In the genomic region with DNA sequence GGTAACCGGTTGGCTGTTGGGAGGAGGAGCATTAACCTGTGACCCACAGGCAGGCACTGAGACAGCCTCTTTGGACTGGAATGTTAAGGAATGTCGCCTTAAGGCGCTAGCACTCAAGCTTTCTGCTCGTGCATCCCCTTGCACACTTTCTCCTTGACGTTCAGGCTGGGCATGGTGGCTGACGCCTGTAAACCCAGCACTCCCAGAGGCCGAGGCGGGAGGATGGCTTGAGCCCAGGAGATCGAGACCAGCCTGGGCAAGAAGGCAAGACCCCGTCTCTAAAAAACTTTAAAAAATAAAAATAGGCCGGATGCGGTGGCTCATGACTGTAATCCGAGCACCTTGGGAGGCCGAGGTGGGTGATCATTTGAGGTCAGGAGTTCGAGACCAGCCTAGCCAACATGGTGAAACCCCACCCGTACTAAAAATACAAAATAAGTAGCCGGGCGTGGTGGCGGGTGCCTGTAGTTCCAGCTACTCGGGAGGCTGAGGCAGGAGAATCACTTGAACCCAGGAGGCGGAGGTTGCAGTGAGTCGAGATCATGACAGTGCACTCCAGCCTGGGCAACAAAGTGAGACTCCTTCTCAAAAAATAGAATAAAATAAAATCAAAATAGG, we compare ENCODE assay signal across 12 cellular contexts. TPM values are rescaled to one million over a fixed set of nuclear protein-coding genes. Genes with fewer than 3 reads are reported as not detected.
DNase-seq lines count a peak whose midpoint lies in the region; ATAC-seq, FAIRE-seq and TF ChIP-seq lines count a peak whose summit lies in the region.
"Had no signal": no experiment of that assay in that cellular context is flagged by ENCODE, and none has a peak within 500 bp of the region (broad histone marks: within the 10 kb centered on the region; RNA-seq: fewer than 3 reads in every experiment).

No MANE protein-coding gene starts in this region.

- no peak overlapping the region for H2AFZ ChIP-seq in H1 (ENCODE audit: low read length)
- H2AFZ ChIP-seq in neural progenitor cell (replicated peaks), result no peak overlapping the region

- H3K4me2 ChIP-seq in BLaER1 treated with 17β-estradiol and CSF1 and Interleukin-3, amounts not matched to agents 10 nM and 100 nM, result peak overlapping the region; percentile 82 to 97 (median 95)
- H3K4me2 ChIP-seq in H1 (ENCODE audit: insufficient read depth in 1 of 2, low read depth in 2 of 2, low read length in 2 of 2), result peak overlapping the region; percentile 60 to 77
- H3K4me2 ChIP-seq in neural progenitor cell, result peak overlapping the region; percentile 77

- no peak for FAIRE-seq in H1 (lab: Jason Lieb, UNC)
- FAIRE-seq: pancreas had no signal

- no peaks in the 10 kb centered on the region for H3K9me3 Mint-ChIP-seq in neural progenitor cell
- no peaks in the 10 kb centered on the region for H3K9me3 Mint-ChIP-seq in activated naive CD8-positive, alpha-beta T cell treated with anti-CD3 and anti-CD28 coated beads for 36 hours

- no peak for TF ChIP-seq EP300 in H1 (IDR thresholded peaks at IDR 0.05; ENCODE audit: borderline replicate concordance in 1 of 2, low read depth in 2 of 2, low read length in 2 of 2)

- H3K27ac ChIP-seq in BLaER1 treated with 17β-estradiol and CSF1 and Interleukin-3, amounts not matched to agents 10 nM and 100 nM, result peak overlapping the region in 6 of 11 experiments; percentile 4 to 99 (median 96); a peak in 4 of 22 replicates
- H3K27ac ChIP-seq in H1 (ENCODE audit: low read depth, low read length), result peak overlapping the region; percentile 28; the same call in 1 of the 2 replicates
- peak overlapping the region; percentile 44 for H3K27ac ChIP-seq in neural progenitor cell

- no peak overlapping the region for H3K4me3 Mint-ChIP-seq in neural progenitor cell
- no peak overlapping the region for H3K4me3 Mint-ChIP-seq in activated naive CD8-positive, alpha-beta T cell treated with anti-CD3 and anti-CD28 coated beads for 36 hours

- peaks cover 68 to 91% (median 84%) of the 10 kb centered on the region in 11 experiments; a peak in 21 of 22 replicates for H4K20me1 ChIP-seq in BLaER1 treated with 17β-estradiol and CSF1 and Interleukin-3, amounts not matched to agents 10 nM and 100 nM
- H4K20me1 ChIP-seq in H1 (replicated peaks in 1 of 2; ENCODE audit: control insufficient read depth in 1 of 2, insufficient read depth in 2 of 2, low read length in 2 of 2) (peaks cover 29 to 35% of the 10 kb centered on the region in 2 experiments), neural progenitor cell (ENCODE audit: low read depth) (peaks cover 86% of the 10 kb centered on the region)

- H2BK20ac ChIP-seq in H1 (ENCODE audit: low read length), result no peak overlapping the region

- no peak for TF ChIP-seq RAD21 in H1 (IDR thresholded peaks at IDR 0.05 in 1 of 2, conservative IDR thresholded peaks at IDR 0.05 in 1 of 2; ENCODE audit: low read depth in 2 of 2, low read length in 2 of 2)

- no peak overlapping the region for H2BK15ac ChIP-seq in H1 (ENCODE audit: low read length)

- H4K5ac ChIP-seq in H1 (ENCODE audit: insufficient read length, low read depth, low read length), result no peak overlapping the region

- no peak for DNase-seq in LNCaP clone FGC (ENCODE audit: low read depth)
- no peak for DNase-seq in H1 (ENCODE audit: low read depth in 1 of 2, low spot score in 2 of 2)
- peak; percentile 75 for DNase-seq in neural progenitor cell (ENCODE audit: low spot score)
- DNase-seq in activated naive CD8-positive, alpha-beta T cell treated with anti-CD3 and anti-CD28 coated beads for 36 hours, result no peak
- DNase-seq in AG08395 (ENCODE audit: low spot score), result no peak
- no peak for DNase-seq in stimulated activated naive CD4-positive, alpha-beta T cell treated with Interleukin-2 at 50 U/mL for 16 hours (lab: John Stamatoyannopoulos, UW)
- no peak for DNase-seq in stimulated activated naive CD8-positive, alpha-beta T cell treated with anti-CD3 and anti-CD28 coated beads, Interleukin-15, Interleukin-2, amounts not matched to agents 100 U/mL and 50 U/mL, for 24 hours
- DNase-seq: activated CD4-positive, alpha-beta T cell treated with anti-CD3 and anti-CD28 coated beads, Interleukin-2, amount 50 U/mL, for 1 hour; anterior cingulate cortex; Kasumi-1 had no signal

- H3K4me3 ChIP-seq in BLaER1 treated with 17β-estradiol and CSF1 and Interleukin-3, amounts not matched to agents 10 nM and 100 nM, result peak overlapping the region; percentile 70 to 99 (median 91)
- H3K4me3 ChIP-seq in LNCaP clone FGC (ENCODE audit: low read depth, low read length) (peak overlapping the region; percentile 88), H1 (ENCODE audit: extremely low read depth in 1 of 4, insufficient read depth in 2 of 4, low read depth in 3 of 4, low read length in 4 of 4) (peak overlapping the region; percentile 1 to 96 (median 48); a peak in 5 of 8 replicates), neural progenitor cell (peak overlapping the region; percentile 81)

- H4K91ac ChIP-seq in H1 (replicated peaks; ENCODE audit: insufficient read length, low read length), result no peak overlapping the region

- H3K4me1 ChIP-seq in BLaER1 treated with 17β-estradiol and CSF1 and Interleukin-3, amounts not matched to agents 10 nM and 100 nM, result peaks cover 66 to 76% (median 71%) of the 10 kb centered on the region in 10 experiments
- H3K4me1 ChIP-seq in H1 (replicated peaks in 1 of 4; ENCODE audit: control insufficient read depth in 3 of 4, insufficient read depth in 4 of 4, low read length in 3 of 4) (peaks cover 3 to 28% (median 11%) of the 10 kb centered on the region in 4 experiments), neural progenitor cell (peaks cover 26% of the 10 kb centered on the region)

- no peak overlapping the region for H2BK120ac ChIP-seq in H1 (replicated peaks; ENCODE audit: low read depth, low read length)

- H2BK12ac ChIP-seq in H1 (ENCODE audit: low read depth, low read length), result no peak overlapping the region

- H3K56ac ChIP-seq in H1 (replicated peaks; ENCODE audit: insufficient read length, low read depth, low read length), result no peak overlapping the region

- ATAC-seq in stimulated activated naive CD8-positive, alpha-beta T cell treated with anti-CD3 and anti-CD28 coated beads, Interleukin-15, Interleukin-2, amounts not matched to agents 100 U/mL and 50 U/mL, for 24 hours, result no peak

- no peaks in the 10 kb centered on the region for H3K27me3 ChIP-seq in BLaER1 treated with 17β-estradiol and CSF1 and Interleukin-3, amounts not matched to agents 10 nM and 100 nM
- no peaks in the 10 kb centered on the region for H3K27me3 ChIP-seq in H1 (replicated peaks in 1 of 4; ENCODE audit: control insufficient read depth in 3 of 4, extremely low read depth in 1 of 4, insufficient read depth in 3 of 4, low read length in 3 of 4)
- no peaks in the 10 kb centered on the region for H3K27me3 ChIP-seq in neural progenitor cell
- H3K27me3 ChIP-seq: pancreas had no signal

- peaks cover 7% of the 10 kb centered on the region for H3K36me3 Mint-ChIP-seq in neural progenitor cell
- peaks cover 18% of the 10 kb centered on the region for H3K36me3 Mint-ChIP-seq in activated naive CD8-positive, alpha-beta T cell treated with anti-CD3 and anti-CD28 coated beads for 36 hours

- H3K79me2 ChIP-seq in H1 (ENCODE audit: control insufficient read depth in 1 of 2, insufficient read depth in 2 of 2, low read length in 2 of 2) (peaks cover 78 to 92% of the 10 kb centered on the region in 2 experiments), neural progenitor cell (ENCODE audit: low read depth) (peaks cover 96% of the 10 kb centered on the region)

- CTCF ChIA-PET in H1 (lab: Charles Lee; ENCODE audit: partially characterized antibody), result interaction anchor here (0.7 to 4.0 kb wide), 14 partner anchors 8 to 635 kb away, joined by 3 to 22 read pairs (median 4); partner anchors contain the start of gene DIDO1

- peak overlapping the region; percentile 93 to 99 (median 98); a peak in 21 of 22 replicates for H3K9ac ChIP-seq in BLaER1 treated with 17β-estradiol and CSF1 and Interleukin-3, amounts not matched to agents 10 nM and 100 nM
- H3K9ac ChIP-seq in H1 (replicated peaks in 1 of 4; ENCODE audit: extremely low read depth in 1 of 4, low read depth in 3 of 4, low read length in 3 of 4) (peak overlapping the region in 1 of 4 experiments; percentile 60; a peak in 2 of 7 replicates), neural progenitor cell (no peak overlapping the region)

- H3K23ac ChIP-seq in H1 (ENCODE audit: insufficient read length), result no peak overlapping the region

- POLR2A ChIA-PET in H1 (lab: Charles Lee; ENCODE audit: partially characterized antibody), result interaction anchor here (1.0 to 19.4 kb wide), 14 partner anchors 13 to 89 kb away, joined by 4 to 363 read pairs (median 8); partner anchors contain the start of genes DIDO1 and SLC17A9

- no peak for TF ChIP-seq POLR2A in H1 (IDR thresholded peaks at IDR 0.05; ENCODE audit: control extremely low read depth in 1 of 2, low read depth in 2 of 2, low read length in 2 of 2)

- peaks cover 5% of the 10 kb centered on the region for H3K27me3 Mint-ChIP-seq in neural progenitor cell (ENCODE audit: insufficient read depth, low read depth)
- H3K27me3 Mint-ChIP-seq in activated naive CD8-positive, alpha-beta T cell treated with anti-CD3 and anti-CD28 coated beads for 36 hours, result no peaks in the 10 kb centered on the region

- no peak overlapping the region for H3K18ac ChIP-seq in H1 (ENCODE audit: extremely low read depth, low read length)

- H3K14ac ChIP-seq in H1 (ENCODE audit: insufficient read length), result no peak overlapping the region

- no peak overlapping the region for H3K27ac Mint-ChIP-seq in neural progenitor cell
- H3K27ac Mint-ChIP-seq in activated naive CD8-positive, alpha-beta T cell treated with anti-CD3 and anti-CD28 coated beads for 36 hours, result no peak overlapping the region

- peaks cover 33 to 62% (median 52%) of the 10 kb centered on the region in 11 experiments for H3K36me3 ChIP-seq in BLaER1 treated with 17β-estradiol and CSF1 and Interleukin-3, amounts not matched to agents 10 nM and 100 nM
- H3K36me3 ChIP-seq in H1 (ENCODE audit: control insufficient read depth in 2 of 4, insufficient read depth in 4 of 4, low read length in 3 of 4) (peaks cover 0 to 25% (median 5%) of the 10 kb centered on the region in 4 experiments; a peak in 4 of 8 replicates), neural progenitor cell (no peaks in the 10 kb centered on the region)
- H3K36me3 ChIP-seq: pancreas had no signal

- no peak overlapping the region for H4K8ac ChIP-seq in H1 (ENCODE audit: extremely low read depth, insufficient read depth, low read length)

- H2BK5ac ChIP-seq in H1 (ENCODE audit: low read depth, low read length), result no peak overlapping the region; the same call in 1 of the 2 replicates

- peaks cover 19% of the 10 kb centered on the region for H3K4me1 Mint-ChIP-seq in neural progenitor cell
- H3K4me1 Mint-ChIP-seq in activated naive CD8-positive, alpha-beta T cell treated with anti-CD3 and anti-CD28 coated beads for 36 hours, result peaks cover 28% of the 10 kb centered on the region

- WGBS in H1 (ENCODE audit: extremely low coverage in 1 of 2, insufficient coverage in 1 of 2, insufficient read length in 1 of 2, insufficient replicate concordance in 2 of 2, low coverage in 1 of 2, low lambda C conversion rate in 2 of 2, missing lambda C conversion rate in 1 of 2), 2 experiments, result 86% methylated on average over 22 of the region's 22 CpGs; no CpG with 5 or more reads in 1 of the 2 experiments

- H3K79me1 ChIP-seq in H1 (ENCODE audit: low read depth, low read length), result peaks cover 4% of the 10 kb centered on the region

- peaks cover 14% of the 10 kb centered on the region for H3K23me2 ChIP-seq in H1 (ENCODE audit: low read depth, low read length)

- H2AK5ac ChIP-seq in H1 (ENCODE audit: low read depth, low read length), result 0 out of 2 replicates have a peak overlapping the region, but pooled peaks have one; percentile 24

- TF ChIP-seq CTCF in LNCaP clone FGC (IDR thresholded peaks at IDR 0.05; ENCODE audit: control insufficient read depth, extremely low read depth, insufficient read depth) (no peak), H1 (IDR thresholded peaks at IDR 0.05; ENCODE audit: control extremely low read depth in 1 of 3, insufficient read depth in 1 of 3, low read depth in 1 of 3, low read length in 3 of 3) (no peak), neural progenitor cell (IDR thresholded peaks at IDR 0.05) (no peak)

- no peak overlapping the region for H3K4ac ChIP-seq in H1 (replicated peaks; ENCODE audit: insufficient read length, low read depth, low read length)

- peaks cover 45% of the 10 kb centered on the region for H3F3A ChIP-seq in neural progenitor cell (ENCODE audit: low read depth)

- no peaks in the 10 kb centered on the region for H3K9me3 ChIP-seq in BLaER1 treated with 17β-estradiol and CSF1 and Interleukin-3, amounts not matched to agents 10 nM and 100 nM (replicated peaks in 1 of 11)
- H3K9me3 ChIP-seq in H1 (ENCODE audit: insufficient read depth in 2 of 2, low read depth in 1 of 2, low read length in 1 of 2), result no peaks in the 10 kb centered on the region
- H3K9me3 ChIP-seq in neural progenitor cell (ENCODE audit: low read depth), result no peaks in the 10 kb centered on the region
- H3K9me3 ChIP-seq: pancreas had no signal

RNA-seq across cellular contexts. Expression of gene GID8, which starts 1.9 kb away (rescaled TPM):
- 72.9 and 73.1 TPM in 2 replicates for total RNA-seq in H1 (2021; fragmentation: NEBNext Ultra II Directional; extraction: Animal tissue kit (Norgen Biotek cat#: 25700))
- polyA plus RNA-seq in H1 (2011; rRNA removed), result 39.7 and 40.7 TPM in 2 replicates
- 44.1 TPM for polyA plus RNA-seq in H1 (2011; cell fraction: cytosol; rRNA removed)
- polyA plus RNA-seq in H1 (2011; cell fraction: nucleus; rRNA removed), result 33.3 TPM
- polyA plus RNA-seq in H1 (2012, experiment 1 of 2), result 43.9 to 48.5 TPM (median 46.8 TPM) in 4 replicates
- 28.5 TPM for polyA plus RNA-seq in H1 (2012, experiment 2 of 2)
- polyA plus RNA-seq in H1 (2013, experiment 1 of 2), result 46.0 TPM
- polyA plus RNA-seq in H1 (2013, experiment 2 of 2), result 45.2 TPM
- polyA minus RNA-seq in H1 (2011; rRNA and poly(A)+ RNA removed), result 51.3 and 52.9 TPM in 2 replicates
- 29.9 TPM for polyA minus RNA-seq in H1 (2011; cell fraction: cytosol; rRNA and poly(A)+ RNA removed)
- polyA minus RNA-seq in H1 (2011; cell fraction: nucleus; rRNA and poly(A)+ RNA removed), result 23.9 TPM
- 48.7 and 50.0 TPM in 2 replicates for total RNA-seq in neural progenitor cell (ENCODE audit: low replicate concordance)
- total RNA-seq in activated naive CD8-positive, alpha-beta T cell treated with anti-CD3 and anti-CD28 coated beads for 36 hours, result 10 to 100 TPM; 47.6 to 48.5 TPM

RNA-seq across cellular contexts. Expression of gene DIDO1, which starts 9.8 kb away (rescaled TPM):
- 82.8 and 83.2 TPM in 2 replicates for total RNA-seq in H1 (2021; fragmentation: NEBNext Ultra II Directional; extraction: Animal tissue kit (Norgen Biotek cat#: 25700))
- 53.6 and 58.8 TPM in 2 replicates for polyA plus RNA-seq in H1 (2011; rRNA removed)
- 66.3 TPM for polyA plus RNA-seq in H1 (2011; cell fraction: cytosol; rRNA removed)
- 116 TPM for polyA plus RNA-seq in H1 (2011; cell fraction: nucleus; rRNA removed)
- polyA plus RNA-seq in H1 (2012, experiment 1 of 2), result 47.3 to 53.1 TPM (median 49.3 TPM) in 4 replicates
- 13.9 TPM for polyA plus RNA-seq in H1 (2012, experiment 2 of 2)
- 63.3 TPM for polyA plus RNA-seq in H1 (2013, experiment 1 of 2)
- 61.2 TPM for polyA plus RNA-seq in H1 (2013, experiment 2 of 2)
- 46.3 and 51.4 TPM in 2 replicates for polyA minus RNA-seq in H1 (2011; rRNA and poly(A)+ RNA removed)
- polyA minus RNA-seq in H1 (2011; cell fraction: cytosol; rRNA and poly(A)+ RNA removed), result 31.8 TPM
- 65.1 TPM for polyA minus RNA-seq in H1 (2011; cell fraction: nucleus; rRNA and poly(A)+ RNA removed)
- total RNA-seq in neural progenitor cell (ENCODE audit: low replicate concordance), result 64.5 and 68.5 TPM in 2 replicates
- total RNA-seq in activated naive CD8-positive, alpha-beta T cell treated with anti-CD3 and anti-CD28 coated beads for 36 hours, result 10 to 100 TPM; 46.3 to 47.2 TPM

RNA-seq across cellular contexts. Expression of gene SLC17A9, which starts 16.4 kb away (rescaled TPM):
- 31.1 and 35.2 TPM in 2 replicates for total RNA-seq in H1 (2021; fragmentation: NEBNext Ultra II Directional; extraction: Animal tissue kit (Norgen Biotek cat#: 25700))
- polyA plus RNA-seq in H1 (2011; rRNA removed), result 23.5 and 39.6 TPM in 2 replicates
- polyA plus RNA-seq in H1 (2011; cell fraction: cytosol; rRNA removed), result 26.0 TPM
- polyA plus RNA-seq in H1 (2011; cell fraction: nucleus; rRNA removed), result 178 TPM
- polyA plus RNA-seq in H1 (2012, experiment 1 of 2), result 15.9 to 29.2 TPM (median 25.3 TPM) in 4 replicates
- polyA plus RNA-seq in H1 (2012, experiment 2 of 2), result 17.4 TPM
- polyA plus RNA-seq in H1 (2013, experiment 1 of 2), result 44.3 TPM
- polyA plus RNA-seq in H1 (2013, experiment 2 of 2), result 44.7 TPM
- 6.0 and 6.5 TPM in 2 replicates for polyA minus RNA-seq in H1 (2011; rRNA and poly(A)+ RNA removed)
- 10.4 TPM for polyA minus RNA-seq in H1 (2011; cell fraction: cytosol; rRNA and poly(A)+ RNA removed)
- 14.7 TPM for polyA minus RNA-seq in H1 (2011; cell fraction: nucleus; rRNA and poly(A)+ RNA removed)
- total RNA-seq in neural progenitor cell (ENCODE audit: low replicate concordance), result 0.17 and 0.74 TPM in 2 replicates
- 10 to 100 TPM; 49.7 to 52.1 TPM for total RNA-seq in activated naive CD8-positive, alpha-beta T cell treated with anti-CD3 and anti-CD28 coated beads for 36 hours

Comparison
In these comparisons a context has a peak if more than half of its experiments do, and no peak if none do; other contexts are left out.
1. H3K27ac ChIP-seq: peak in every context shown above with its lines; median percentile 96 in BLaER1 treated with 17β-estradiol and CSF1 and Interleukin-3, amounts not matched to agents 10 nM and 100 nM; 44 in neural progenitor cell; 28 in H1.
2. RNA of gene SLC17A9, which starts 16.4 kb away (total RNA-seq): 49.7 to 52.1 TPM in activated naive CD8-positive, alpha-beta T cell treated with anti-CD3 and anti-CD28 coated beads for 36 hours and 31.1 to 35.2 TPM in H1; 0.17 to 0.74 TPM in neural progenitor cell; every median in the first group is over 10 times any median in the second.
3. Peak in every context shown above with its lines, with median percentiles within 50 percentile points of each other: H3K4me2 ChIP-seq and H3K4me3 ChIP-seq.